Comparison of ENCODE assay signal across 1 cellular context in genomic region chr5:134477462-134478245, GRCh38.
A peak's percentile ranks its signal among the peaks of the same experiment; 100 is the strongest.
TF ChIP-seq lines count a peak whose summit lies in the region.

No MANE protein-coding gene starts in this region.

TF ChIP-seq in K562, 482 proteins besides CTCF, POLR2A, EP300 and RAD21 (continued from another document):
- TF ChIP-seq GATAD2B (IDR thresholded peaks at IDR 0.05; ENCODE audit: borderline replicate concordance) (no peak), TFE3 (CRISPR knock-in tag; IDR thresholded peaks at IDR 0.05) (no peak), FOXJ2 (tag; IDR thresholded peaks at IDR 0.05) (0 out of 2 replicates have a peak, but pooled peaks have one; percentile 39), CTBP1 (IDR thresholded peaks at IDR 0.05; ENCODE audit: borderline replicate concordance) (no peak), HMBOX1 (IDR thresholded peaks at IDR 0.05) (0 out of 2 replicates have a peak, but pooled peaks have one; percentile 42), ZNF134 (CRISPR knock-in tag; conservative IDR thresholded peaks at IDR 0.05) (no peak), NR2C1 (IDR thresholded peaks at IDR 0.05) (peak; percentile 21; the same call in 1 of the 2 replicates), NR2C1 (tag; IDR thresholded peaks at IDR 0.05) (no peak), ATF3 (IDR thresholded peaks at IDR 0.05) (0 out of 2 replicates have a peak, but pooled peaks have one; percentile 27), ATF3 (CRISPR knock-in tag; conservative IDR thresholded peaks at IDR 0.05) (no peak), WHSC1 (IDR thresholded peaks at IDR 0.05; ENCODE audit: low read length) (no peak)
- TF ChIP-seq, protein P1, sequence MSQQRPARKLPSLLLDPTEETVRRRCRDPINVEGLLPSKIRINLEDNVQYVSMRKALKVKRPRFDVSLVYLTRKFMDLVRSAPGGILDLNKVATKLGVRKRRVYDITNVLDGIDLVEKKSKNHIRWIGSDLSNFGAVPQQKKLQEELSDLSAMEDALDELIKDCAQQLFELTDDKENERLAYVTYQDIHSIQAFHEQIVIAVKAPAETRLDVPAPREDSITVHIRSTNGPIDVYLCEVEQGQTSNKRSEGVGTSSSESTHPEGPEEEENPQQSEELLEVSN (IDR thresholded peaks at IDR 0.05; ENCODE audit: borderline replicate concordance in 1 of 2, extremely low read depth in 1 of 2, insufficient read depth in 1 of 2, insufficient read length in 1 of 2, low read depth in 1 of 2, low read length in 1 of 2, poor library complexity in 1 of 2, severe bottlenecking in 1 of 2), result no peak
